24 cellular contexts compared by ENCODE assay signal in the genomic region with DNA sequence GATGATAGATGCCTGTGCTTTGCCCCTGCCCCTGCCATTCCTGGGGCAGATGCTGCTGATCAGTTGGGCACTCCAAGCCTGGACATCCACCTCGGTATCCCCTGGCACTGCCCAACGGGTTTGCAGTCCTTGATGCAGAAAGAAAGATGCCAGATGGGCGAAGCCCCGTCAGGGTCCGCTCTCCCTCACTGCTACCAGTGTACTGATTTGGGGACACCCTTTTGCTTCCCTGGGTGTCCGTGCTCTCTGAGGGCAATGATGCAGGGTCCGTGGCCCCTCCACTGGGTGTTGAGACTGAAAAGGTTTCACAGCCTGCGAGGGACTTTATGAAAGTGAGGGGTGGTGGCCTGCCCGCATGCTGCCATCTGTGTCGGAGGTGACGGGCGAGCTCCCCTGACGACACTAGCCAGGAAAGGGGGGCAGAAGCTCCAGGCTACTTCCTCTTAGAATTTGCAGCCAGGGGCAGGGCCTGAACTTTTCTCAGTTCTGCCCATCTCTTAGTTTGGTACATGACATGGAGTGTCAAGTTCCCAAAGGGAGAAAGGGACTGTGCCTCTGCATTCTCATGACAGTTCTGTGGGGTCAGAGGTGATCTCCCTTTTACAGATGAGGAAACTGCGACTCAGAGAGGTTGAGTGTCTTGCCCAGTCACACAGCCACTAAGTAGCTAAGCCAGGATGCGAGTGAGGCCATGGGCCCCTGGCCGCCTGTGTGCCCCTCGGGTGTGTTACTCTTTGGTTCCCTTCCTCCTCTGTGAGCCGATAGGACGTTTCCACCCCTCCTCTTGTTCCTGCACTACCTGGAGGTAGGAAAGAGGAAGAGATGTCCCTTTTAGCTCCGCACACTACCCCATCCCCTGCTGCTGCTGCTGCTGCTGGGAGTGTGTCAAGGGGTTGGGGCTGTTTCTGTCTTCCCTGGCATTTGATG.
DNase-seq lines count a peak whose midpoint lies in the region; ATAC-seq, FAIRE-seq and TF ChIP-seq lines count a peak whose summit lies in the region.
"Had no signal": no experiment of that assay in that cellular context is flagged by ENCODE, and none has a peak within 500 bp of the region (broad histone marks: within the 10 kb centered on the region; RNA-seq: fewer than 3 reads in every experiment).

No MANE protein-coding gene starts in this region.

- no peak overlapping the region; a peak in 1 of 20 replicates for H3K4me3 ChIP-seq in BLaER1 treated with 17β-estradiol and CSF1 and Interleukin-3, amounts not matched to agents 10 nM and 100 nM
- no peak overlapping the region for H3K4me3 ChIP-seq in Karpas-422 (ENCODE audit: low read length)
- no peak overlapping the region for H3K4me3 ChIP-seq in K562
- H3K4me3 ChIP-seq in tibial nerve: no peak overlapping the region
- H3K4me3 ChIP-seq: adrenal gland, heart right ventricle, sigmoid colon, thoracic aorta had no signal

- peak overlapping the region; percentile 51 to 77 (median 67) for H3K4me2 ChIP-seq in BLaER1 treated with 17β-estradiol and CSF1 and Interleukin-3, amounts not matched to agents 10 nM and 100 nM
- H3K4me2 ChIP-seq in Karpas-422 (ENCODE audit: low read depth, low read length, poor library complexity, severe bottlenecking): peak overlapping the region; percentile 29
- H3K4me2 ChIP-seq in K562 (ENCODE audit: insufficient read depth, low read length): no peak overlapping the region

- H3K9ac ChIP-seq in BLaER1 treated with 17β-estradiol and CSF1 and Interleukin-3, amounts not matched to agents 10 nM and 100 nM: peak overlapping the region in 4 of 11 experiments; percentile 24 to 36 (median 30); a peak in 7 of 22 replicates
- H3K9ac ChIP-seq in Karpas-422 (ENCODE audit: low read length) (peak overlapping the region; percentile 37), K562 (ENCODE audit: insufficient read depth in 1 of 2, low read depth in 2 of 2, low read length in 2 of 2) (peak overlapping the region in 1 of 2 experiments; percentile 39; a peak in 2 of 4 replicates)

- H3K4me1 ChIP-seq in BLaER1 treated with 17β-estradiol and CSF1 and Interleukin-3, amounts not matched to agents 10 nM and 100 nM: peaks cover 23 to 92% (median 78%) of the 10 kb centered on the region in 10 experiments
- peaks cover 76% of the 10 kb centered on the region for H3K4me1 ChIP-seq in Karpas-422 (ENCODE audit: low read length)
- peaks cover 0 to 26% of the 10 kb centered on the region in 2 experiments; a peak in 2 of 5 replicates for H3K4me1 ChIP-seq in K562 (replicated peaks in 1 of 2; ENCODE audit: control insufficient read depth in 2 of 2, insufficient read depth in 2 of 2, low read length in 2 of 2)
- peaks cover 0 to 35% (median 16%) of the 10 kb centered on the region in 4 donors for H3K4me1 ChIP-seq in tibial nerve

- ATAC-seq in K562: no peak
- no peak for ATAC-seq in natural killer cell treated with Interleukin-12 subunit alpha and Interleukin-12 subunit beta and Interleukin-15 and Interleukin-18, amount 100 ng/mL, for 72 hours
- ATAC-seq: activated CD8-positive, alpha-beta memory T cell treated with anti-CD3 and anti-CD28 coated beads, Interleukin-2, amount 10 ng/mL, durations not matched to agents 7 days and 5 days; heart right ventricle had no signal

- H3K36me3 ChIP-seq in BLaER1 treated with 17β-estradiol and CSF1 and Interleukin-3, amounts not matched to agents 10 nM and 100 nM: peaks cover 33 to 93% (median 76%) of the 10 kb centered on the region in 11 experiments
- H3K36me3 ChIP-seq in Karpas-422 (ENCODE audit: insufficient read depth, low read length): no peaks in the 10 kb centered on the region
- H3K36me3 ChIP-seq in K562 (ENCODE audit: control insufficient read depth, insufficient read depth, low read length): peaks cover 92% of the 10 kb centered on the region
- H3K36me3 ChIP-seq in tibial nerve: peaks cover 0 to 78% (median 7%) of the 10 kb centered on the region in 3 donors

- H3K27me3 ChIP-seq in BLaER1 treated with 17β-estradiol and CSF1 and Interleukin-3, amounts not matched to agents 10 nM and 100 nM: no peaks in the 10 kb centered on the region
- no peaks in the 10 kb centered on the region for H3K27me3 ChIP-seq in Karpas-422 (ENCODE audit: low read length)
- no peaks in the 10 kb centered on the region for H3K27me3 ChIP-seq in K562 (ENCODE audit: control insufficient read depth in 2 of 2, insufficient read depth in 2 of 2, low read length in 2 of 2)
- no peaks in the 10 kb centered on the region for H3K27me3 ChIP-seq in tibial nerve
- H3K27me3 ChIP-seq: adrenal gland, heart right ventricle, sigmoid colon had no signal

- POLR2A ChIA-PET in K562 (lab: Yijun Ruan, JAX): interaction anchor here (0.6 to 14.2 kb wide), 13 partner anchors 10 to 139 kb away, joined by 3 to 237 read pairs (median 5); partner anchors contain the start of gene BCR

- in situ Hi-C loops in K562 (cut with MboI) (loop anchor here (5.0 kb wide), 2 partner anchors 100 to 315 kb away; no protein-coding TSS in a partner anchor), GM13977 (cut with MboI; ENCODE audit: low pct_unique_long_range_greater_than_20kb, low sequenced_read_pairs, unreplicated experiment) (loop anchor here (5.0 kb wide), 1 partner anchor 100 kb away; no protein-coding TSS in a partner anchor)

- H2AFZ ChIP-seq in Karpas-422 (ENCODE audit: low read length) (no peak overlapping the region), K562 (ENCODE audit: low read depth, low read length) (no peak overlapping the region)

- TF ChIP-seq CTCF in K562 (IDR thresholded peaks at IDR 0.05 in 2 of 3, conservative IDR thresholded peaks at IDR 0.05 in 1 of 3; ENCODE audit: insufficient read depth in 2 of 3, low read depth in 1 of 3, low read length in 3 of 3): 0 out of 6 replicates have a peak, but pooled peaks of 1 of the 3 experiments have one; percentile 3
- TF ChIP-seq CTCF in GM13977 (IDR thresholded peaks at IDR 0.05; ENCODE audit: extremely low read depth, insufficient read depth, missing control alignments): no peak
- TF ChIP-seq CTCF in tibial nerve (IDR thresholded peaks at IDR 0.05): no peak

- peak overlapping the region; percentile 50 to 65 for H3K27ac Mint-ChIP-seq in natural killer cell treated with Interleukin-12 subunit alpha and Interleukin-12 subunit beta and Interleukin-15 and Interleukin-18, amount 100 ng/mL, for 72 hours
- H3K27ac Mint-ChIP-seq: activated CD8-positive, alpha-beta memory T cell treated with anti-CD3 and anti-CD28 coated beads, Interleukin-2, amount 10 ng/mL, durations not matched to agents 7 days and 5 days; HFFc6; nephron had no signal

- H3K9me2 ChIP-seq in Karpas-422 (replicated peaks; ENCODE audit: insufficient read depth, low read length): no peaks in the 10 kb centered on the region

- TF ChIP-seq RAD21 in K562 (CRISPR knock-in tag; conservative IDR thresholded peaks at IDR 0.05 in 1 of 2, IDR thresholded peaks at IDR 0.05 in 1 of 2): no peak; a peak in 2 of 4 replicates

- no peak overlapping the region for H3K4me3 Mint-ChIP-seq in natural killer cell treated with Interleukin-12 subunit alpha and Interleukin-12 subunit beta and Interleukin-15 and Interleukin-18, amount 100 ng/mL, for 72 hours
- H3K4me3 Mint-ChIP-seq: activated CD8-positive, alpha-beta memory T cell treated with anti-CD3 and anti-CD28 coated beads, Interleukin-2, amount 10 ng/mL, durations not matched to agents 7 days and 5 days; HFFc6; nephron had no signal

- H3K79me2 ChIP-seq in Karpas-422 (ENCODE audit: low read length): no peaks in the 10 kb centered on the region
- H3K79me2 ChIP-seq in K562 (ENCODE audit: control insufficient read depth, insufficient read depth, low read length): no peaks in the 10 kb centered on the region

- DNase-seq in Karpas-422 (peak; percentile 80), K562 (ENCODE audit: extremely low read depth in 1 of 4, low spot score in 3 of 4) (peak; percentile 28 to 70 (median 67)), cerebellar cortex (ENCODE audit: low spot score) (no peak), GM13977 (ENCODE audit: low spot score) (no peak), tibial nerve (ENCODE audit: low spot score in 2 of 2) (no peak), activated gamma-delta T cell treated with Interleukin-2 at 50 U/mL for 16 hours (no peak)
- no peak for DNase-seq in natural killer cell treated with Interleukin-12 subunit alpha and Interleukin-12 subunit beta and Interleukin-15 and Interleukin-18, amount 100 ng/mL, for 72 hours (ENCODE audit: low spot score)
- DNase-seq: activated CD4-positive, alpha-beta T cell treated with anti-CD3 and anti-CD28 coated beads for 1 hour; activated CD8-positive, alpha-beta memory T cell treated with anti-CD3 and anti-CD28 coated beads, Interleukin-2, amount 10 ng/mL, durations not matched to agents 7 days and 5 days; activated effector memory CD4-positive, alpha-beta T cell treated with Interleukin-2 at 50 U/mL for 16 hours; adrenal gland; COR-L47; heart right ventricle; HFFc6; Kasumi-1; mesendoderm; NCI-H1048; NCI-H2029; NCI-H2227 treated with DMSO at 0.1 percent for 48 hours; posterior cingulate gyrus; sigmoid colon had no signal

- no peaks in the 10 kb centered on the region for H3K9me3 ChIP-seq in BLaER1 treated with 17β-estradiol and CSF1 and Interleukin-3, amounts not matched to agents 10 nM and 100 nM (replicated peaks in 1 of 11)
- no peaks in the 10 kb centered on the region for H3K9me3 ChIP-seq in Karpas-422 (ENCODE audit: low read length)
- H3K9me3 ChIP-seq in K562 (replicated peaks; ENCODE audit: control insufficient read depth, insufficient read depth, low read depth, low read length): no peaks in the 10 kb centered on the region
- no peaks in the 10 kb centered on the region for H3K9me3 ChIP-seq in tibial nerve
- H3K9me3 ChIP-seq: adrenal gland, heart right ventricle, sigmoid colon, thoracic aorta had no signal

- TF ChIP-seq EP300 in K562 (IDR thresholded peaks at IDR 0.05; ENCODE audit: low read length): no peak
- TF ChIP-seq EP300 in tibial nerve (IDR thresholded peaks at IDR 0.05): no peak

- H3K27me3 Mint-ChIP-seq in natural killer cell treated with Interleukin-12 subunit alpha and Interleukin-12 subunit beta and Interleukin-15 and Interleukin-18, amount 100 ng/mL, for 72 hours: no peaks in the 10 kb centered on the region
- H3K27me3 Mint-ChIP-seq: activated CD8-positive, alpha-beta memory T cell treated with anti-CD3 and anti-CD28 coated beads, Interleukin-2, amount 10 ng/mL, durations not matched to agents 7 days and 5 days had no signal

- no peak for FAIRE-seq in K562 (lab: Jason Lieb, UNC)

- H4K20me1 ChIP-seq in BLaER1 treated with 17β-estradiol and CSF1 and Interleukin-3, amounts not matched to agents 10 nM and 100 nM: peaks cover under 1 to 93% (median 65%) of the 10 kb centered on the region in 11 experiments; a peak in 20 of 22 replicates
- H4K20me1 ChIP-seq in Karpas-422 (ENCODE audit: insufficient read depth, low read depth, low read length) (no peaks in the 10 kb centered on the region), K562 (replicated peaks; ENCODE audit: control insufficient read depth, insufficient read depth, low read length) (peaks cover 81% of the 10 kb centered on the region)

- TF ChIP-seq POLR2A in K562 (conservative IDR thresholded peaks at IDR 0.05) (no peak), tibial nerve (IDR thresholded peaks at IDR 0.05) (no peak)

- H3K36me3 Mint-ChIP-seq in natural killer cell treated with Interleukin-12 subunit alpha and Interleukin-12 subunit beta and Interleukin-15 and Interleukin-18, amount 100 ng/mL, for 72 hours: no peaks in the 10 kb centered on the region
- H3K36me3 Mint-ChIP-seq: activated CD8-positive, alpha-beta memory T cell treated with anti-CD3 and anti-CD28 coated beads, Interleukin-2, amount 10 ng/mL, durations not matched to agents 7 days and 5 days had no signal

- peak overlapping the region in 2 of 11 experiments; percentile 12 to 21; a peak in 1 of 22 replicates for H3K27ac ChIP-seq in BLaER1 treated with 17β-estradiol and CSF1 and Interleukin-3, amounts not matched to agents 10 nM and 100 nM
- H3K27ac ChIP-seq in Karpas-422 (ENCODE audit: low read length) (peak overlapping the region; percentile 49), K562 (ENCODE audit: extremely low read depth, low read depth, low read length) (no peak overlapping the region), tibial nerve (peak overlapping the region in 1 of 4 donors; percentile 91)
- H3K27ac ChIP-seq: adrenal gland, heart right ventricle had no signal

- peaks cover 25% of the 10 kb centered on the region for H3K9me1 ChIP-seq in K562 (ENCODE audit: control insufficient read depth, insufficient read depth, low read length)

- WGBS in K562 (ENCODE audit: insufficient coverage, low coverage, missing lambda C conversion rate): 82% methylated on average over 20 of the region's 20 CpGs
- 85 to 95% methylated on average over 16 to 19 of the region's 20 CpGs for WGBS in tibial nerve, 2 donors

- no TSS peak for BruUV-seq in K562 (replicated peaks; lab: Mats Ljungman, UMichigan)

- H3K9me3 Mint-ChIP-seq in natural killer cell treated with Interleukin-12 subunit alpha and Interleukin-12 subunit beta and Interleukin-15 and Interleukin-18, amount 100 ng/mL, for 72 hours: no peaks in the 10 kb centered on the region
- H3K9me3 Mint-ChIP-seq: HFFc6, nephron had no signal

- CTCF ChIA-PET in K562 (lab: Yijun Ruan, JAX; ENCODE audit: low intra/inter-chr PET ratio): interaction anchor here (0.7 to 15.3 kb wide), 3 partner anchors 13 to 508 kb away, joined by 3 to 800 read pairs (median 4); partner anchors contain the start of gene BCR

- intact Hi-C loops in K562 (cut with micrococcal nuclease): no loop called here

- peaks cover 30 to 33% of the 10 kb centered on the region in 2 donors for H3K4me1 Mint-ChIP-seq in natural killer cell treated with Interleukin-12 subunit alpha and Interleukin-12 subunit beta and Interleukin-15 and Interleukin-18, amount 100 ng/mL, for 72 hours (ENCODE audit: low read depth in 2 of 2)
- H3K4me1 Mint-ChIP-seq: nephron had no signal

Comparison
In these comparisons a context has a peak if more than half of its experiments do, and no peak if none do; other contexts are left out.
1. DNase-seq: peak in Karpas-422 (single experiment) and K562 (4 of 4); none in natural killer cell treated with Interleukin-12 subunit alpha and Interleukin-12 subunit beta and Interleukin-15 and Interleukin-18, amount 100 ng/mL, for 72 hours (single experiment), cerebellar cortex (single experiment), GM13977 (single experiment), tibial nerve (0 of 2) and activated gamma-delta T cell treated with Interleukin-2 at 50 U/mL for 16 hours (single experiment).